16 cellular contexts compared by ENCODE assay signal in genomic region chr3:83946554-83946953, GRCh38.
DNase-seq lines count a peak whose midpoint lies in the region; ATAC-seq, FAIRE-seq and TF ChIP-seq lines count a peak whose summit lies in the region.
"Had no signal": no experiment of that assay in that cellular context is flagged by ENCODE, and none has a peak within 500 bp of the region (broad histone marks: within the 10 kb centered on the region; RNA-seq: fewer than 3 reads in every experiment).

No MANE protein-coding gene starts in this region.

- H3K27ac ChIP-seq in A549 (no peak overlapping the region), epithelial cell of prostate (peak overlapping the region; percentile 42)
- H3K27ac ChIP-seq: BLaER1 had no signal

- H3K4me2 ChIP-seq in A549 = no peak overlapping the region
- H3K4me2 ChIP-seq: BLaER1 had no signal

- no peak for TF ChIP-seq EP300 in A549 (IDR thresholded peaks at IDR 0.05)

- no peaks in the 10 kb centered on the region for H3K4me1 ChIP-seq in A549
- H3K4me1 ChIP-seq: BLaER1 had no signal

- DNase-seq in A549 (ENCODE audit: low read depth in 1 of 2, low spot score in 1 of 2) (peak in 1 of 2 experiments; percentile 29), HT-29 (ENCODE audit: low spot score) (peak; percentile 6), RKO (ENCODE audit: low spot score) (peak; percentile 28), epithelial cell of prostate (ENCODE audit: low read depth, low spot score) (no peak), ecto neural progenitor cell (ENCODE audit: low spot score) (no peak), anterior cingulate cortex (lab: John Stamatoyannopoulos, UW) (no peak), DMS153 treated with DMSO at 0.1 percent for 48 hours (lab: John Stamatoyannopoulos, UW; ENCODE audit: unreplicated experiment) (no peak)
- DNase-seq: activated naive CD4-positive, alpha-beta T cell treated with anti-CD3 and anti-CD28 coated beads, Interleukin-2, amount 10 ng/mL, durations not matched to agents 7 days and 5 days; IMR-90; NCI-H2081; stimulated activated CD4-positive, alpha-beta T cell treated with anti-CD3 and anti-CD28 coated beads, Interleukin-2, amount 100 ng/mL, for 48 hours; T1000 had no signal

- no peak overlapping the region for H3K4me3 ChIP-seq in A549
- H3K4me3 ChIP-seq: BLaER1 had no signal

- CTCF ChIA-PET in A549 (lab: Yijun Ruan, JAX) = no interaction called here

- POLR2A ChIA-PET in A549 (lab: Yijun Ruan, JAX) = no interaction called here

- no peaks in the 10 kb centered on the region for H3K9me3 ChIP-seq in A549
- H3K9me3 ChIP-seq: BLaER1 had no signal

- no peak for TF ChIP-seq CTCF in A549 (IDR thresholded peaks at IDR 0.05)

- ATAC-seq in A549 (peak; percentile 55 to 78; a peak in 4 of 6 replicates), HG03520 (IDR thresholded peaks at IDR 0.05; ENCODE audit: unreplicated experiment) (no peak)
- ATAC-seq: stimulated activated memory B cell treated with anti-CD40 and anti-IgM and Interleukin-4, amounts not matched to agents 10 μg/mL and 1 μg/mL and 100 μg/mL, for 72 hours had no signal

- FAIRE-seq in A549 (lab: Jason Lieb, UNC) = no peak
- FAIRE-seq: colon had no signal

- WGBS in A549 (ENCODE audit: missing lambda C conversion rate) = 5% methylated on average over 4 of the region's 4 CpGs

- no peak for TF ChIP-seq POLR2A in A549 (IDR thresholded peaks at IDR 0.05; ENCODE audit: low read length)

- TF ChIP-seq RAD21 in A549 (conservative IDR thresholded peaks at IDR 0.05 in 1 of 2, IDR thresholded peaks at IDR 0.05 in 1 of 2) = peak in 1 of 2 experiments; percentile 21; a peak in 1 of 5 replicates

TF ChIP-seq in A549, 52 proteins besides CTCF, POLR2A, EP300 and RAD21:
- no peak for TF ChIP-seq POLR2AphosphoS2 (conservative IDR thresholded peaks at IDR 0.05; ENCODE audit: low read length)
- TF ChIP-seq MAX (IDR thresholded peaks at IDR 0.05) = no peak
- TF ChIP-seq ZC3H11A (IDR thresholded peaks at IDR 0.05) = no peak
- no peak for TF ChIP-seq ZSCAN20 (CRISPR knock-in tag; IDR thresholded peaks at IDR 0.05)
- no peak for TF ChIP-seq TP53 (CRISPR knock-in tag; IDR thresholded peaks at IDR 0.05)
- TF ChIP-seq GATA3 (IDR thresholded peaks at IDR 0.05; ENCODE audit: borderline replicate concordance) = no peak
- TF ChIP-seq NPAS2 (CRISPR knock-in tag; IDR thresholded peaks at IDR 0.05; ENCODE audit: borderline replicate concordance) = no peak
- no peak for TF ChIP-seq HMGXB4 (CRISPR knock-in tag; IDR thresholded peaks at IDR 0.05; ENCODE audit: borderline replicate concordance)
- TF ChIP-seq CBX8 (IDR thresholded peaks at IDR 0.05) = no peak
- no peak for TF ChIP-seq JUNB (IDR thresholded peaks at IDR 0.05)
- TF ChIP-seq ZFP36 (IDR thresholded peaks at IDR 0.05; ENCODE audit: borderline replicate concordance, partially characterized antibody) = no peak
- TF ChIP-seq MAZ (IDR thresholded peaks at IDR 0.05; ENCODE audit: borderline replicate concordance, low read depth, low read length) = no peak
- TF ChIP-seq FOXS1 (CRISPR knock-in tag; IDR thresholded peaks at IDR 0.05) = no peak
- TF ChIP-seq CEBPB (IDR thresholded peaks at IDR 0.05) = no peak
- no peak for TF ChIP-seq KDM5A (IDR thresholded peaks at IDR 0.05)
- no peak for TF ChIP-seq ZNF302 (CRISPR knock-in tag; IDR thresholded peaks at IDR 0.05)
- no peak for TF ChIP-seq PHF8 (IDR thresholded peaks at IDR 0.05; ENCODE audit: borderline replicate concordance, low read depth)
- no peak for TF ChIP-seq RCOR1 (IDR thresholded peaks at IDR 0.05; ENCODE audit: low read depth, low read length)
- TF ChIP-seq MAFK (IDR thresholded peaks at IDR 0.05; ENCODE audit: partially characterized antibody) = no peak
- TF ChIP-seq RNF2 (IDR thresholded peaks at IDR 0.05; ENCODE audit: borderline replicate concordance, low read depth) = no peak
TF ChIP-seq in A549: peak in this region for 0.

Comparison
In these comparisons a context has a peak if more than half of its experiments do, and no peak if none do; other contexts are left out.
1. DNase-seq: peak in HT-29 (single experiment) and RKO (single experiment); none in epithelial cell of prostate (single experiment), ecto neural progenitor cell (single experiment), anterior cingulate cortex (0 of 58) and DMS153 treated with DMSO at 0.1 percent for 48 hours (single experiment).